ENCODE assay signal across 9 cellular contexts in the genomic region with DNA sequence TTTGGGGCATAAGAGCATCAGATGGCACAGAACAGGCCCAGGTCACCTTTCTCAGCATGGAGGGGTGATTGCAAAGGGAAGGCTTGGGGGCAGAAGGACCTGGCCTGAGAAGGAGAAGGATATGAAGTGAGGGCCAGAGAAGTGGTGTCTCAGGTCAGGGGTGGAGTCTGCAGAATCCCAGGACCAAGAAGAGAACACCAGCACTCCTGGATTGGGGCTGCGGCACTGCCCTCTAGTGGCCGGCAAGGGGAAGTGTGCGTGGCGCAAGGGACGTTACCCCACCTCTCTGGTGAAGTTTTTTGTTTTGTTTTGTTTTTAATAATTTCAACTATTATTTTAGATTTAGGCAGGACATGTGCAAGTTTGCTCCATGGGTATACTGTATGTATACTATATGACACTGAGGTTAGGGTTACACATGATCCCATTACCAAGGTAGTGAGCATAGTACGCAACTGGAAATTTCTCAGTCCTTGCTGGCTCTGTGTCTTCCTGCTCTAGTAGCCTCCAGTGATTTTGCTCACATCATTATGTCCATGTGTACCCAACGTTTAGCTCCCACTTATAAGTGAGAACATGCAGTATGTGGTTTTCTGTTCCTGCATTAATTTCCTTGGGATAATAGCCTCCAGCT.
DNase-seq lines count a peak whose midpoint lies in the region; ATAC-seq, FAIRE-seq and TF ChIP-seq lines count a peak whose summit lies in the region.
"Had no signal": no experiment of that assay in that cellular context is flagged by ENCODE, and none has a peak within 500 bp of the region (broad histone marks: within the 10 kb centered on the region; RNA-seq: fewer than 3 reads in every experiment).

No MANE protein-coding gene starts in this region.

- no peak for TF ChIP-seq POLR2A in GM12892 (IDR thresholded peaks at IDR 0.05; ENCODE audit: low read depth, low read length)

- intact Hi-C loops in sciatic nerve (cut with DNase I): no loop called here

- H3K27me3 Mint-ChIP-seq in activated CD4-positive, alpha-beta T cell treated with anti-CD3 and anti-CD28 coated beads, Interleukin-2, amount 10 ng/mL, durations not matched to agents 7 days and 5 days: no peaks in the 10 kb centered on the region

- DNase-seq in AG08395 (ENCODE audit: low spot score) (peak; percentile 51), GM12892 (ENCODE audit: insufficient read length) (peak; percentile 11), NCI-H460 (ENCODE audit: extremely low read depth, low read depth) (peak; percentile 38), fibroblast of mammary gland (ENCODE audit: low read depth) (peak; percentile 20), sciatic nerve (ENCODE audit: low spot score) (no peak)
- DNase-seq in activated CD4-positive, alpha-beta T cell treated with anti-CD3 and anti-CD28 coated beads, Interleukin-2, amount 10 ng/mL, durations not matched to agents 7 days and 5 days: no peak

- no peaks in the 10 kb centered on the region for H3K4me1 Mint-ChIP-seq in activated CD4-positive, alpha-beta T cell treated with anti-CD3 and anti-CD28 coated beads, Interleukin-2, amount 10 ng/mL, durations not matched to agents 7 days and 5 days

- no peaks in the 10 kb centered on the region for H3K36me3 Mint-ChIP-seq in activated CD4-positive, alpha-beta T cell treated with anti-CD3 and anti-CD28 coated beads, Interleukin-2, amount 10 ng/mL, durations not matched to agents 7 days and 5 days (ENCODE audit: low read depth)

- TF ChIP-seq CTCF in fibroblast of mammary gland (conservative IDR thresholded peaks at IDR 0.05; ENCODE audit: control insufficient read depth, insufficient read depth, low read depth, low read length): peak; percentile 91

- ATAC-seq in HG02678 (IDR thresholded peaks at IDR 0.05; ENCODE audit: unreplicated experiment): peak; percentile 84
- no peak for ATAC-seq in sciatic nerve
- no peak for ATAC-seq in GM19324 (IDR thresholded peaks at IDR 0.05; ENCODE audit: low FRiP score, unreplicated experiment)

- CTCF ChIA-PET in activated CD4-positive, alpha-beta T cell treated with anti-CD3 and anti-CD28 coated beads, Interleukin-2, amount 10 ng/mL, durations not matched to agents 7 days and 5 days (lab: Charles Lee): interaction anchor here (0.6 kb wide), 1 partner anchor 285 kb away, joined by 4 read pairs; no protein-coding TSS in a partner anchor

- FAIRE-seq in GM12892 (lab: Jason Lieb, UNC): peak; percentile 21
- FAIRE-seq: islet of Langerhans had no signal

- no peak overlapping the region for H3K4me3 ChIP-seq in fibroblast of mammary gland (ENCODE audit: control insufficient read depth, low read depth, low read length)

- peaks cover 1% of the 10 kb centered on the region for H3K9me3 Mint-ChIP-seq in activated CD4-positive, alpha-beta T cell treated with anti-CD3 and anti-CD28 coated beads, Interleukin-2, amount 10 ng/mL, durations not matched to agents 7 days and 5 days

- POLR2A ChIA-PET in activated CD4-positive, alpha-beta T cell treated with anti-CD3 and anti-CD28 coated beads, Interleukin-2, amount 10 ng/mL, durations not matched to agents 7 days and 5 days (lab: Charles Lee): no interaction called here

- H3K27ac Mint-ChIP-seq in activated CD4-positive, alpha-beta T cell treated with anti-CD3 and anti-CD28 coated beads, Interleukin-2, amount 10 ng/mL, durations not matched to agents 7 days and 5 days: no peak overlapping the region

- H3K4me3 Mint-ChIP-seq in activated CD4-positive, alpha-beta T cell treated with anti-CD3 and anti-CD28 coated beads, Interleukin-2, amount 10 ng/mL, durations not matched to agents 7 days and 5 days: no peak overlapping the region

Comparison
In these comparisons a context has a peak if more than half of its experiments do, and no peak if none do; other contexts are left out.
1. DNase-seq: peak in AG08395 (single experiment), GM12892 (single experiment), NCI-H460 (single experiment) and fibroblast of mammary gland (single experiment); none in sciatic nerve (single experiment) and activated CD4-positive, alpha-beta T cell treated with anti-CD3 and anti-CD28 coated beads, Interleukin-2, amount 10 ng/mL, durations not matched to agents 7 days and 5 days (single experiment).